Comparison of ENCODE assay signal across 18 cellular contexts in genomic region chr7:131371411-131371810, GRCh38.
"Had no signal": no experiment of that assay in that cellular context is flagged by ENCODE, and none has a peak within 500 bp of the region (broad histone marks: within the 10 kb centered on the region; RNA-seq: fewer than 3 reads in every experiment).

No MANE protein-coding gene starts in this region.

- H3K4me3 Mint-ChIP-seq: brain had no signal

- H3K9me3 ChIP-seq: left lung, upper lobe of right lung had no signal

- H3K27me3 Mint-ChIP-seq: brain had no signal

- ATAC-seq: left lung, upper lobe of right lung had no signal

- H3K27me3 ChIP-seq: left lung, upper lobe of right lung had no signal

- H3K27ac ChIP-seq: coronary artery, left lung, upper lobe of right lung had no signal

- H3K36me3 ChIP-seq: left lung, upper lobe of right lung had no signal

- DNase-seq: activated CD4-positive, alpha-beta T cell treated with anti-CD3 and anti-CD28 coated beads, Interleukin-2, amount 50 U/mL, for 48 hours; activated CD4-positive, CD25-positive, alpha-beta regulatory T cell treated with anti-CD3 and anti-CD28 coated beads, Interleukin-2, amount 50 U/mL, for 72 hours; activated naive CD4-positive, alpha-beta T cell; anterior cingulate cortex; head of caudate nucleus; kidney; left lung; midbrain; occipital lobe; posterior cingulate gyrus; retina; stimulated activated CD4-positive, alpha-beta T cell treated with anti-CD3 and anti-CD28 coated beads, Interleukin-12 subunit alpha, Interleukin-12 subunit beta, amount 100 ng/mL, for 4 hours; stimulated activated CD4-positive, alpha-beta T cell treated with anti-CD3 and anti-CD28 coated beads, Interleukin-1b, Interleukin-23, amount 100 ng/mL, for 48 hours; stimulated activated CD8-positive, alpha-beta memory T cell treated with anti-CD3 and anti-CD28 coated beads, Interleukin-4, amount 100 ng/mL, for 48 hours; stimulated activated naive CD4-positive, alpha-beta T cell; upper lobe of right lung had no signal

- H3K4me3 ChIP-seq: coronary artery, left lung, upper lobe of right lung had no signal
